ENCODE assay signal across 28 cellular contexts in genomic region chr11:66056541-66056940, GRCh38. TPM values are rescaled to one million over a fixed set of nuclear protein-coding genes. Genes with fewer than 3 reads are reported as not detected.
"Had no signal": no experiment of that assay in that cellular context is flagged by ENCODE, and none has a peak within 500 bp of the region (broad histone marks: within the 10 kb centered on the region; RNA-seq: fewer than 3 reads in every experiment).

No MANE protein-coding gene starts in this region.

- H3K4me3 Mint-ChIP-seq: activated CD4-positive, alpha-beta T cell treated with anti-CD3 and anti-CD28 coated beads, Interleukin-2, amount 10 ng/mL, durations not matched to agents 24 days and 14 days; activated CD8-positive, alpha-beta T cell treated with anti-CD3 and anti-CD28 coated beads, Interleukin-2, amount 10 ng/mL, durations not matched to agents 7 days and 5 days; activated naive CD4-positive, alpha-beta T cell treated with anti-CD3 and anti-CD28 coated beads, Interleukin-2, amount 10 ng/mL, durations not matched to agents 7 days and 5 days; natural killer cell; stimulated activated effector memory CD8-positive, alpha-beta T cell treated with anti-CD3 and anti-CD28 coated beads, Interleukin-12 subunit alpha, Interleukin-12 subunit beta, amount 100 ng/mL, for 72 hours; type B pancreatic cell had no signal

- DNase-seq: activated CD4-positive, alpha-beta T cell treated with anti-CD3 and anti-CD28 coated beads, Interleukin-2, amount 10 ng/mL, durations not matched to agents 24 days and 14 days; activated CD8-positive, alpha-beta T cell treated with anti-CD3 and anti-CD28 coated beads, Interleukin-2, amount 10 ng/mL, durations not matched to agents 7 days and 5 days; activated naive CD4-positive, alpha-beta T cell treated with anti-CD3 and anti-CD28 coated beads, Interleukin-2, amount 10 ng/mL, durations not matched to agents 7 days and 5 days; activated T-cell treated with anti-CD3 and anti-CD28 coated beads, Interleukin-2, amount 50 U/mL, for 1 hour; central memory CD4-positive, alpha-beta T cell; effector memory CD4-positive, alpha-beta T cell; glutamatergic neuron; hippocampal formation; left ventricle myocardium inferior; mammary epithelial cell; midbrain; natural killer cell; psoas muscle; right cardiac atrium; SK-N-SH; stimulated activated CD4-positive, alpha-beta T cell treated with anti-CD3 and anti-CD28 coated beads, Interleukin-1b, Interleukin-23, amount 100 ng/mL, for 48 hours; stomach had no signal

- H3K9me3 ChIP-seq: left ventricle myocardium inferior, ovary, psoas muscle, SK-N-SH, stomach had no signal

- H3K4me3 ChIP-seq: left ventricle myocardium inferior, ovary, psoas muscle, stomach had no signal

- H3K36me3 ChIP-seq: ovary had no signal

- H3K9me3 Mint-ChIP-seq: activated CD4-positive, alpha-beta T cell treated with anti-CD3 and anti-CD28 coated beads, Interleukin-2, amount 10 ng/mL, durations not matched to agents 24 days and 14 days; activated naive CD4-positive, alpha-beta T cell treated with anti-CD3 and anti-CD28 coated beads, Interleukin-2, amount 10 ng/mL, durations not matched to agents 7 days and 5 days; natural killer cell; stimulated activated effector memory CD8-positive, alpha-beta T cell treated with anti-CD3 and anti-CD28 coated beads, Interleukin-12 subunit alpha, Interleukin-12 subunit beta, amount 100 ng/mL, for 72 hours; type B pancreatic cell had no signal

- H3K9ac ChIP-seq: SK-N-SH had no signal

- H3K27ac Mint-ChIP-seq: activated CD4-positive, alpha-beta T cell treated with anti-CD3 and anti-CD28 coated beads, Interleukin-2, amount 10 ng/mL, durations not matched to agents 24 days and 14 days; activated naive CD4-positive, alpha-beta T cell treated with anti-CD3 and anti-CD28 coated beads, Interleukin-2, amount 10 ng/mL, durations not matched to agents 7 days and 5 days; natural killer cell; type B pancreatic cell had no signal

- H3K27me3 ChIP-seq: ovary, stomach had no signal

- H3K27me3 Mint-ChIP-seq: activated CD4-positive, alpha-beta T cell treated with anti-CD3 and anti-CD28 coated beads, Interleukin-2, amount 10 ng/mL, durations not matched to agents 24 days and 14 days; activated naive CD4-positive, alpha-beta T cell treated with anti-CD3 and anti-CD28 coated beads, Interleukin-2, amount 10 ng/mL, durations not matched to agents 7 days and 5 days; type B pancreatic cell had no signal

- H3K4me2 ChIP-seq: SK-N-SH had no signal

- ATAC-seq: activated CD8-positive, alpha-beta T cell treated with anti-CD3 and anti-CD28 coated beads, Interleukin-2, amount 10 ng/mL, durations not matched to agents 7 days and 5 days; esophagus mucosa; natural killer cell; psoas muscle; right cardiac atrium; stimulated activated effector memory CD8-positive, alpha-beta T cell treated with anti-CD3 and anti-CD28 coated beads, Interleukin-12 subunit alpha, Interleukin-12 subunit beta, amount 100 ng/mL, for 72 hours had no signal

- H3K27ac ChIP-seq: left ventricle myocardium inferior, ovary, psoas muscle, stomach had no signal

RNA-seq across cellular contexts. Expression of gene GAL3ST3, which starts 7.6 kb away (rescaled TPM):
- total RNA-seq: activated CD4-positive, alpha-beta T cell treated with anti-CD3 and anti-CD28 coated beads, Interleukin-2, amount 10 ng/mL, durations not matched to agents 24 days and 14 days; activated CD8-positive, alpha-beta T cell treated with anti-CD3 and anti-CD28 coated beads, Interleukin-2, amount 10 ng/mL, durations not matched to agents 7 days and 5 days; endothelial cell of umbilical vein; esophagus mucosa; natural killer cell; stomach; T-helper 2 cell treated with Interferon-gamma antibody and Interleukin-4, amounts not matched to agents 100 ng/mL and 5 ng/mL, for 36 hours had no signal

RNA-seq across cellular contexts. Expression of gene CATSPER1, which starts 30.3 kb away (rescaled TPM):
- total RNA-seq: activated CD8-positive, alpha-beta T cell treated with anti-CD3 and anti-CD28 coated beads, Interleukin-2, amount 10 ng/mL, durations not matched to agents 7 days and 5 days; dermis microvascular lymphatic vessel endothelial cell; esophagus mucosa; frontal cortex; left ventricle myocardium inferior; psoas muscle; right cardiac atrium; skeletal muscle tissue; stomach; temporal lobe had no signal

RNA-seq across cellular contexts. Expression of gene CST6, which starts 44.7 kb away (rescaled TPM):
- total RNA-seq: activated CD8-positive, alpha-beta T cell treated with anti-CD3 and anti-CD28 coated beads, Interleukin-2, amount 10 ng/mL, durations not matched to agents 7 days and 5 days; astrocyte; frontal cortex; left ventricle myocardium inferior; natural killer cell; skeletal muscle tissue; T-helper 2 cell treated with Interferon-gamma antibody and Interleukin-4, amounts not matched to agents 100 ng/mL and 5 ng/mL, for 36 hours; temporal lobe had no signal
